In the genomic region with DNA sequence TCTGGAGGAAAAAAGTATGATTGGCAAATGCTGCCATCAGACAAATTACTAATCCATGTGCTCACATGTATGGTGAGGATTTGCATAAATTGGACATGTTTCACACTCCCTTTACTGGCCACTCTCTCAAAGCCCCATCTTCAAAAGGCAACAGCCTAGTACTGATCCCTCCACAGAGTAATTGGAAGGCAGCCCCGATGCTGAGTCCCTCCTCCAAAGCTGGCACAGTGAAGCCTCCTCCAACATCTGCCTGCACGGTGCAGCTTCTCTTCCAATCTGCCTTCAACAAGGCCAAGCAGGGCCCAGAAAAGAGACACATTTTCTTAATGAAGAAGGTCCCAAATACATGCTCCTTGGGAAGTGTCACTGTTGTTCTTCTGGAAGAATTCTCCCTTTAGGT, we compare ENCODE assay signal across 8 cellular contexts.
"Had no signal": no experiment of that assay in that cellular context is flagged by ENCODE, and none has a peak within 500 bp of the region (broad histone marks: within the 10 kb centered on the region; RNA-seq: fewer than 3 reads in every experiment).

No MANE protein-coding gene starts in this region.

- H3K4me3 ChIP-seq: GM23248, HAP-1, K562 had no signal

- H3K36me3 ChIP-seq: HAP-1 had no signal

- DNase-seq: GM23248, GOT3, H7, HFFc6, IMR-90 had no signal

- H3K4me1 ChIP-seq: HAP-1 had no signal

- H3K27ac ChIP-seq: GM23248 had no signal

- H3K9me3 ChIP-seq: HAP-1 had no signal

- ATAC-seq: HCT116, K562 had no signal
